In genomic region chr10:62005281-62005680, GRCh38 we compare ENCODE assay signal across 17 cellular contexts.
DNase-seq lines count a peak whose midpoint lies in the region; ATAC-seq and TF ChIP-seq lines count a peak whose summit lies in the region.
"Had no signal": no experiment of that assay in that cellular context is flagged by ENCODE, and none has a peak within 500 bp of the region (broad histone marks: within the 10 kb centered on the region; RNA-seq: fewer than 3 reads in every experiment).

No MANE protein-coding gene starts in this region.

- peak overlapping the region; percentile 54 to 55 for H3K27ac ChIP-seq in breast epithelium
- peak overlapping the region in 3 of 4 donors; percentile 10 to 68 (median 46) for H3K27ac ChIP-seq in tibial nerve
- H3K27ac ChIP-seq: sigmoid colon had no signal

- TF ChIP-seq POLR2A in breast epithelium (IDR thresholded peaks at IDR 0.05) (no peak), tibial nerve (IDR thresholded peaks at IDR 0.05) (no peak)

- no peaks in the 10 kb centered on the region for H3K9me3 Mint-ChIP-seq in MCF 10A (ENCODE audit: unreplicated experiment)
- H3K9me3 Mint-ChIP-seq in activated naive CD8-positive, alpha-beta T cell treated with anti-CD3 and anti-CD28 coated beads for 36 hours: peaks cover 3% of the 10 kb centered on the region
- H3K9me3 Mint-ChIP-seq in naive B cell: peaks cover 0 to 3% (median 0%) of the 10 kb centered on the region in 7 donors
- H3K9me3 Mint-ChIP-seq: activated T-helper 2 cell treated with anti-CD3 and anti-CD28 coated beads, Interferon-gamma antibody, Interleukin-2, Interleukin-4, amounts not matched to agents 10 μg/mL and 5 μg/mL and 100 μg/mL, durations not matched to agents 14 hours and 24 hours and 36 hours; nephron progenitor cell; type B pancreatic cell had no signal

- no TSS peak for BruUV-seq in MCF 10A (replicated peaks; lab: Mats Ljungman, UMichigan)

- H3K9me3 ChIP-seq in breast epithelium (no peaks in the 10 kb centered on the region), tibial nerve (no peaks in the 10 kb centered on the region)
- H3K9me3 ChIP-seq: Peyer's patch, sigmoid colon had no signal

- ATAC-seq in naive B cell (ENCODE audit: low read depth in 2 of 2) (no peak), HG03045 (IDR thresholded peaks at IDR 0.05; ENCODE audit: unreplicated experiment) (no peak)

- H3K27me3 Mint-ChIP-seq in MCF 10A (ENCODE audit: insufficient read depth, unreplicated experiment): no peaks in the 10 kb centered on the region
- H3K27me3 Mint-ChIP-seq in activated naive CD8-positive, alpha-beta T cell treated with anti-CD3 and anti-CD28 coated beads for 36 hours: no peaks in the 10 kb centered on the region
- no peaks in the 10 kb centered on the region for H3K27me3 Mint-ChIP-seq in naive B cell
- H3K27me3 Mint-ChIP-seq: type B pancreatic cell had no signal

- H3K27ac Mint-ChIP-seq in MCF 10A (ENCODE audit: low read depth, unreplicated experiment) (no peak overlapping the region), naive B cell (peak overlapping the region; percentile 63 to 100 (median 90))
- peak overlapping the region; percentile 9 for H3K27ac Mint-ChIP-seq in activated naive CD8-positive, alpha-beta T cell treated with anti-CD3 and anti-CD28 coated beads for 36 hours
- H3K27ac Mint-ChIP-seq: activated T-helper 2 cell treated with anti-CD3 and anti-CD28 coated beads, Interferon-gamma antibody, Interleukin-2, Interleukin-4, amounts not matched to agents 10 μg/mL and 5 μg/mL and 100 μg/mL, durations not matched to agents 14 hours and 24 hours and 36 hours; nephron progenitor cell had no signal

- H3K36me3 Mint-ChIP-seq in MCF 10A (ENCODE audit: insufficient read depth, unreplicated experiment) (peaks cover 6% of the 10 kb centered on the region), naive B cell (peaks cover 33 to 55% of the 10 kb centered on the region in 2 donors)
- H3K36me3 Mint-ChIP-seq in activated naive CD8-positive, alpha-beta T cell treated with anti-CD3 and anti-CD28 coated beads for 36 hours: peaks cover 85% of the 10 kb centered on the region

- H3K36me3 ChIP-seq in breast epithelium (no peaks in the 10 kb centered on the region), tibial nerve (peaks cover 0 to 9% (median 0%) of the 10 kb centered on the region in 3 donors)
- H3K36me3 ChIP-seq: Peyer's patch had no signal

- no peak for TF ChIP-seq EP300 in tibial nerve (IDR thresholded peaks at IDR 0.05)

- TF ChIP-seq CTCF in breast epithelium (IDR thresholded peaks at IDR 0.05) (no peak), MCF 10A (IDR thresholded peaks at IDR 0.05; ENCODE audit: unreplicated experiment) (no peak), tibial nerve (IDR thresholded peaks at IDR 0.05) (no peak)

- H3K4me1 ChIP-seq in breast epithelium (peaks cover 0 to 6% of the 10 kb centered on the region in 2 donors), tibial nerve (peaks cover 0 to 43% (median 15%) of the 10 kb centered on the region in 4 donors)
- H3K4me1 ChIP-seq: Peyer's patch had no signal

- intact Hi-C loops in breast epithelium (cut with DNase I; ENCODE audit: low total_unique reads): loop anchor here (5.0 kb wide), 1 partner anchor 83 kb away; no protein-coding TSS in a partner anchor
- intact Hi-C loops in MCF 10A (cut with micrococcal nuclease): no loop called here

- DNase-seq in breast epithelium (ENCODE audit: low spot score in 2 of 2) (no peak), MCF 10A (ENCODE audit: unreplicated experiment) (no peak), naive B cell (no peak), tibial nerve (ENCODE audit: low spot score in 2 of 2) (no peak), H4 (ENCODE audit: low spot score) (no peak), NCI-H1930 (lab: John Stamatoyannopoulos, UW) (no peak)
- DNase-seq in activated naive CD8-positive, alpha-beta T cell treated with anti-CD3 and anti-CD28 coated beads for 36 hours: no peak
- DNase-seq: central memory CD4-positive, alpha-beta T cell; DMS153; NCI-H1417; NCI-H524; nephron progenitor cell; Peyer's patch; sigmoid colon had no signal

- CTCF ChIA-PET in MCF 10A (lab: Yijun Ruan, JAX): no interaction called here

- WGBS in tibial nerve, 2 donors: 70 to 77% methylated on average over 2 of the region's 2 CpGs

- H3K4me3 ChIP-seq in breast epithelium: no peak overlapping the region
- no peak overlapping the region for H3K4me3 ChIP-seq in tibial nerve
- H3K4me3 ChIP-seq: Peyer's patch, sigmoid colon had no signal

- POLR2A ChIA-PET in MCF 10A (lab: Yijun Ruan, JAX): interaction anchor here (0.7 to 3.1 kb wide), 4 partner anchors 12 to 1043 kb away, joined by 3 to 18 read pairs (median 3); no protein-coding TSS in a partner anchor

- H3K4me3 Mint-ChIP-seq in MCF 10A (ENCODE audit: unreplicated experiment): no peak overlapping the region
- H3K4me3 Mint-ChIP-seq in activated naive CD8-positive, alpha-beta T cell treated with anti-CD3 and anti-CD28 coated beads for 36 hours: no peak overlapping the region
- H3K4me3 Mint-ChIP-seq in naive B cell: peak overlapping the region in 3 of 8 donors; percentile 3 to 35 (median 18)
- H3K4me3 Mint-ChIP-seq: nephron progenitor cell, type B pancreatic cell had no signal

- H3K27me3 ChIP-seq in breast epithelium: no peaks in the 10 kb centered on the region
- H3K27me3 ChIP-seq in tibial nerve: no peaks in the 10 kb centered on the region
- H3K27me3 ChIP-seq: Peyer's patch, sigmoid colon had no signal

- H3K4me1 Mint-ChIP-seq in MCF 10A (ENCODE audit: insufficient read depth, unreplicated experiment) (peaks cover 14% of the 10 kb centered on the region), naive B cell (peaks cover 78 to 92% (median 90%) of the 10 kb centered on the region in 3 donors)
- peaks cover 48% of the 10 kb centered on the region for H3K4me1 Mint-ChIP-seq in activated naive CD8-positive, alpha-beta T cell treated with anti-CD3 and anti-CD28 coated beads for 36 hours
